ENCODE assay signal across 3 cellular contexts in genomic region chr10:62248465-62248864, GRCh38.
TF ChIP-seq lines count a peak whose summit lies in the region.

No MANE protein-coding gene starts in this region.

TF ChIP-seq in SK-N-SH, 30 proteins besides CTCF, POLR2A, EP300 and RAD21:
- TF ChIP-seq RFX5 (IDR thresholded peaks at IDR 0.05; ENCODE audit: low read length): no peak
- no peak for TF ChIP-seq FOXM1 (IDR thresholded peaks at IDR 0.05; ENCODE audit: low read depth)
- TF ChIP-seq GATA2 (CRISPR knock-in tag; IDR thresholded peaks at IDR 0.05): no peak
- no peak for TF ChIP-seq MXI1 (IDR thresholded peaks at IDR 0.05; ENCODE audit: low read depth, low read length)
- TF ChIP-seq TEAD4 (IDR thresholded peaks at IDR 0.05; ENCODE audit: borderline replicate concordance, insufficient read depth): no peak
- no peak for TF ChIP-seq EZH2phosphoT487 (IDR thresholded peaks at IDR 0.05; ENCODE audit: borderline replicate concordance, low read depth)
- TF ChIP-seq, protein P1, sequence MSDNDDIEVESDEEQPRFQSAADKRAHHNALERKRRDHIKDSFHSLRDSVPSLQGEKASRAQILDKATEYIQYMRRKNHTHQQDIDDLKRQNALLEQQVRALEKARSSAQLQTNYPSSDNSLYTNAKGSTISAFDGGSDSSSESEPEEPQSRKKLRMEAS (IDR thresholded peaks at IDR 0.05; ENCODE audit: low read depth): no peak
- TF ChIP-seq, protein P2, sequence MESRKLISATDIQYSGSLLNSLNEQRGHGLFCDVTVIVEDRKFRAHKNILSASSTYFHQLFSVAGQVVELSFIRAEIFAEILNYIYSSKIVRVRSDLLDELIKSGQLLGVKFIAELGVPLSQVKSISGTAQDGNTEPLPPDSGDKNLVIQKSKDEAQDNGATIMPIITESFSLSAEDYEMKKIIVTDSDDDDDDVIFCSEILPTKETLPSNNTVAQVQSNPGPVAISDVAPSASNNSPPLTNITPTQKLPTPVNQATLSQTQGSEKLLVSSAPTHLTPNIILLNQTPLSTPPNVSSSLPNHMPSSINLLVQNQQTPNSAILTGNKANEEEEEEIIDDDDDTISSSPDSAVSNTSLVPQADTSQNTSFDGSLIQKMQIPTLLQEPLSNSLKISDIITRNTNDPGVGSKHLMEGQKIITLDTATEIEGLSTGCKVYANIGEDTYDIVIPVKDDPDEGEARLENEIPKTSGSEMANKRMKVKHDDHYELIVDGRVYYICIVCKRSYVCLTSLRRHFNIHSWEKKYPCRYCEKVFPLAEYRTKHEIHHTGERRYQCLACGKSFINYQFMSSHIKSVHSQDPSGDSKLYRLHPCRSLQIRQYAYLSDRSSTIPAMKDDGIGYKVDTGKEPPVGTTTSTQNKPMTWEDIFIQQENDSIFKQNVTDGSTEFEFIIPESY (IDR thresholded peaks at IDR 0.05; ENCODE audit: borderline replicate concordance, low read depth): no peak
- no peak for TF ChIP-seq PBX3 (IDR thresholded peaks at IDR 0.05)
- TF ChIP-seq REST (IDR thresholded peaks at IDR 0.05; ENCODE audit: low read depth, low read length): no peak
- TF ChIP-seq SMC3 (IDR thresholded peaks at IDR 0.05; ENCODE audit: low read depth, low read length): no peak
- TF ChIP-seq JUND (IDR thresholded peaks at IDR 0.05): no peak
- no peak for TF ChIP-seq FOXJ3 (CRISPR knock-in tag; IDR thresholded peaks at IDR 0.05)

TF ChIP-seq in SK-N-SH treated with all-trans-retinoic acid at 6 μM for 48 hours, 23 proteins besides CTCF, POLR2A, EP300 and RAD21:
- TF ChIP-seq ISL1 (CRISPR knock-in tag; IDR thresholded peaks at IDR 0.05) (no peak), BACH2 (CRISPR knock-in tag; IDR thresholded peaks at IDR 0.05; ENCODE audit: borderline replicate concordance) (no peak), ZFP3 (CRISPR knock-in tag; IDR thresholded peaks at IDR 0.05) (no peak), ZC3H10 (CRISPR knock-in tag; IDR thresholded peaks at IDR 0.05) (no peak), RARB (CRISPR knock-in tag; IDR thresholded peaks at IDR 0.05) (no peak), OSR1 (CRISPR knock-in tag; IDR thresholded peaks at IDR 0.05) (no peak), PATZ1 (CRISPR knock-in tag; IDR thresholded peaks at IDR 0.05; ENCODE audit: borderline replicate concordance) (no peak), SNAI2 (CRISPR knock-in tag; IDR thresholded peaks at IDR 0.05) (no peak), ESRRG (CRISPR knock-in tag; IDR thresholded peaks at IDR 0.05) (no peak), PPARA (CRISPR knock-in tag; IDR thresholded peaks at IDR 0.05; ENCODE audit: borderline replicate concordance) (no peak), GLIS3 (CRISPR knock-in tag; IDR thresholded peaks at IDR 0.05) (no peak), ZNF8 (CRISPR knock-in tag; IDR thresholded peaks at IDR 0.05) (no peak), ZNF70 (CRISPR knock-in tag; IDR thresholded peaks at IDR 0.05) (no peak), TCF4 (CRISPR knock-in tag; IDR thresholded peaks at IDR 0.05; ENCODE audit: borderline replicate concordance) (no peak), ZFP30 (CRISPR knock-in tag; IDR thresholded peaks at IDR 0.05) (no peak), CSRNP3 (CRISPR knock-in tag; IDR thresholded peaks at IDR 0.05) (no peak)
- TF ChIP-seq, protein P3, sequence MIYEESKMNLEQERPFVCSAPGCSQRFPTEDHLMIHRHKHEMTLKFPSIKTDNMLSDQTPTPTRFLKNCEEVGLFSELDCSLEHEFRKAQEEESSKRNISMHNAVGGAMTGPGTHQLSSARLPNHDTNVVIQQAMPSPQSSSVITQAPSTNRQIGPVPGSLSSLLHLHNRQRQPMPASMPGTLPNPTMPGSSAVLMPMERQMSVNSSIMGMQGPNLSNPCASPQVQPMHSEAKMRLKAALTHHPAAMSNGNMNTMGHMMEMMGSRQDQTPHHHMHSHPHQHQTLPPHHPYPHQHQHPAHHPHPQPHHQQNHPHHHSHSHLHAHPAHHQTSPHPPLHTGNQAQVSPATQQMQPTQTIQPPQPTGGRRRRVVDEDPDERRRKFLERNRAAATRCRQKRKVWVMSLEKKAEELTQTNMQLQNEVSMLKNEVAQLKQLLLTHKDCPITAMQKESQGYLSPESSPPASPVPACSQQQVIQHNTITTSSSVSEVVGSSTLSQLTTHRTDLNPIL (CRISPR knock-in tag; IDR thresholded peaks at IDR 0.05; ENCODE audit: low read depth): no peak

TF ChIP-seq in endothelial cell of umbilical vein, 7 proteins besides CTCF, POLR2A, EP300 and RAD21:
- TF ChIP-seq, protein P1 (IDR thresholded peaks at IDR 0.05; ENCODE audit: insufficient read depth, insufficient read length): no peak
- TF ChIP-seq FOS (IDR thresholded peaks at IDR 0.05; ENCODE audit: borderline replicate concordance, insufficient read depth, low read length): no peak
- no peak for TF ChIP-seq EZH2 (IDR thresholded peaks at IDR 0.05; ENCODE audit: borderline replicate concordance, low read depth, low read length, severe bottlenecking)
- TF ChIP-seq POLR2AphosphoS5 (IDR thresholded peaks at IDR 0.05; ENCODE audit: insufficient read depth, low read depth, low read length): no peak
- TF ChIP-seq GATA2 (IDR thresholded peaks at IDR 0.05; ENCODE audit: insufficient read depth, insufficient read length, low read depth, low read length): no peak
- TF ChIP-seq JUN (IDR thresholded peaks at IDR 0.05; ENCODE audit: borderline replicate concordance, insufficient read depth, insufficient read length, low read depth): no peak
- TF ChIP-seq MYC (IDR thresholded peaks at IDR 0.05; ENCODE audit: low read depth, low read length): no peak
